ENCODE assay signal across 8 cellular contexts in the genomic region with DNA sequence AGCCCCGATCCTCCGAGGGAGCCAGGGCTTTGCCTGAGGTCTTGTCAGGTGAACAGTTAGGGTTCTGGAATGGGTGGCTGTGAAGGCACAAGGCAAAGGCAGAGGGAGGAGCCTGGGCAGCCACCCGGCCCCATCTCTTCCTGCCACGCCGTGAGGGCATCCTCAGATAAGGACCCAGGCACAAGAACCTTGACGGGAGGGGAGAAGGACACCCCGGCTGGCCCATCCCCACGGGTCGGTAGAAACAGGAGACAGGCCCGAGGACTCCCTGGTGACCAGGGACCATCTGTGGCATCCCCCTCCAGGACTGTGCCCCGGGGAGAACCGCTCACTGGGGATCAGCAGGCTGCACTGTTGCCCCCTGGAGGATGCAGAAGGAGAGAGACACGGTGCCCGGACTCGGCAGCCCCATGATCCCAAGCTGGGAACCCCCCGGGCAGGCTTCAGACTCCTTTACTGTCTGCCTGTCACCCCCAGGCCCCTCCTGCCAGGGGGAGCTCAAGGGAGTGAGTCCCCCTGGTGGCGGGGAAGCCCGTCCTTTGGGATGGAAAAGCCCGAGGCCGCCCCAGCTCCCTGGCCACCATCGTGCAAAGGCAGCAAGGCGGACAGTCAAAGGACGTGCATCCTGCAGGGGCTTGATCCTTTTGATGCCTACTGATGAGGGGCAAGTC. TPM values are rescaled to one million over a fixed set of nuclear protein-coding genes. Genes with fewer than 3 reads are reported as not detected.
DNase-seq lines count a peak whose midpoint lies in the region; ATAC-seq and TF ChIP-seq lines count a peak whose summit lies in the region.

No MANE protein-coding gene starts in this region.

- H3K27me3 ChIP-seq in prostate gland (replicated peaks; ENCODE audit: insufficient read depth) = no peaks in the 10 kb centered on the region

- H3K4me3 ChIP-seq in LNCaP clone FGC (ENCODE audit: low read depth, low read length) = no peak overlapping the region
- H3K4me3 ChIP-seq in fibroblast of villous mesenchyme (ENCODE audit: low read depth, low read length) = peak overlapping the region; percentile 1
- no peak overlapping the region for H3K4me3 ChIP-seq in prostate gland

- TF ChIP-seq POLR2A in prostate gland (IDR thresholded peaks at IDR 0.05) = no peak

- TF ChIP-seq CTCF in LNCaP clone FGC (IDR thresholded peaks at IDR 0.05; ENCODE audit: control insufficient read depth, extremely low read depth, insufficient read depth) = 0 out of 2 replicates have a peak, but pooled peaks have one; percentile 13
- TF ChIP-seq CTCF in fibroblast of villous mesenchyme (IDR thresholded peaks at IDR 0.05; ENCODE audit: insufficient read depth, low read depth, low read length) = peak; percentile 71
- TF ChIP-seq CTCF in prostate gland (IDR thresholded peaks at IDR 0.05) = peak in 3 of 4 experiments; percentile 24 to 44 (median 35)

- no peaks in the 10 kb centered on the region for H3K36me3 ChIP-seq in prostate gland

- WGBS in prostate gland = 33% methylated on average over 23 of the region's 23 CpGs

- no peaks in the 10 kb centered on the region for H3K4me1 ChIP-seq in prostate gland (replicated peaks)

- DNase-seq in AML-193 (lab: John Stamatoyannopoulos, UW) (peak; percentile 5 to 13), LNCaP clone FGC (ENCODE audit: low read depth) (no peak), fibroblast of villous mesenchyme (ENCODE audit: low read depth) (peak; percentile 36), prostate gland (ENCODE audit: low spot score) (no peak), putamen (ENCODE audit: low spot score) (no peak), NCI-H226 (no peak)
- DNase-seq in activated CD8-positive, alpha-beta memory T cell treated with anti-CD3 and anti-CD28 coated beads for 48 hours (ENCODE audit: low read depth in 2 of 3, low spot score in 2 of 3) = peak; percentile 27 to 34 (median 29)

- no peaks in the 10 kb centered on the region for H3K9me3 ChIP-seq in prostate gland

- H3K27ac ChIP-seq in prostate gland = no peak overlapping the region

- ATAC-seq in GM19463 (IDR thresholded peaks at IDR 0.05; ENCODE audit: unreplicated experiment) = peak; percentile 63

- intact Hi-C loops in prostate gland (cut with DNase I) = loop anchor here (5.0 kb wide), 1 partner anchor 200 kb away; no protein-coding TSS in a partner anchor

RNA-seq across cellular contexts. Expression of gene PCSK6, which starts 12.3 kb away (rescaled TPM):
- total RNA-seq in fibroblast of villous mesenchyme (7.7 and 10.4 TPM in 2 replicates), prostate gland (10 to 100 TPM in 1 of 2 donors, 1 to 10 TPM in 1; 4.4 to 84.1 TPM)

Comparison
In these comparisons a context has a peak if more than half of its experiments do, and no peak if none do; other contexts are left out.
1. DNase-seq: peak in AML-193 (2 of 2), activated CD8-positive, alpha-beta memory T cell treated with anti-CD3 and anti-CD28 coated beads for 48 hours (3 of 3) and fibroblast of villous mesenchyme (single experiment); none in LNCaP clone FGC (single experiment), prostate gland (single experiment), putamen (single experiment) and NCI-H226 (single experiment).
2. CTCF ChIP-seq: peak in every context shown above with its lines; median percentile 71 in fibroblast of villous mesenchyme; 35 in prostate gland; 13 in LNCaP clone FGC.